ENCODE assay signal across 14 cellular contexts in the genomic region with DNA sequence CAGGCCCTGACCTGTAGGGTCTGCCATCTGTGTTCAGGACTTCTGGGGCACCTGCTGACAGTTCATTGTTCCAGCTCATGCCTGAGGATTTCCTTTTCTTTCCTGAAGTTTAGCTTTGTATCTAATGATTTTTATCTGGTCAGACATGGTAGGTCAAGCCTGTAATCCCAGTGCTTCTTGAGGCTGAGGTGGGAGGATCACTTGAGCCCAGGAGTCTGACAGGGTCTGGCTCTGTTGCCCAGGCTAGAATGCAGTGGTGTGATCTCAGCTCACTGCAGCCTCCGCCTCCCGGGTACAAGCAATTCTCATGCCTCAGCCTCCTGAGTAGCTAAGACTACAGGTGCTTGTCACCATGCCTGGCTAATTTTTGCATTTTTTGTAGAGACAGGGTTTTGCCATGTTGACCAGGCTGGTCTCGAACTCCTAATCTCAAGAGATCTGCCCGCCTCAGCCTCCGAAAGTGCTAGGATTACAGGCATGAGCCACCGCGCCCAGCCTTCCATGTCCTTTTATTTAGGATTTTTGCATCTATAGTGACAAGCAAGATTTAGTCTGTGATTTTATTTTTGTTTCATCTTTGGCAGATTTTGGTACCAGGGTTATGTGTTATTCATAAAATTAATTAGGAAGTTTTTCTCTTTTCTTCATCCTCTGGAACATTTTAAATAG. TPM values are rescaled to one million over a fixed set of nuclear protein-coding genes. Genes with fewer than 3 reads are reported as not detected.
A peak's percentile ranks its signal among the peaks of the same experiment; 100 is the strongest.
DNase-seq lines count a peak whose midpoint lies in the region; ATAC-seq and TF ChIP-seq lines count a peak whose summit lies in the region.
"Had no signal": no experiment of that assay in that cellular context is flagged by ENCODE, and none has a peak within 500 bp of the region (broad histone marks: within the 10 kb centered on the region; RNA-seq: fewer than 3 reads in every experiment).

No MANE protein-coding gene starts in this region.

- no peak for TF ChIP-seq POLR2A in prostate gland (IDR thresholded peaks at IDR 0.05)

- no peak overlapping the region for H3K4me2 ChIP-seq in H9 (ENCODE audit: insufficient read depth, insufficient read length, low read length)

- no CpG with 5 or more reads among the region's 7 CpGs for WGBS in H9 (ENCODE audit: extremely low coverage, insufficient read length, low lambda C conversion rate)
- 80% methylated on average over 7 of the region's 7 CpGs for WGBS in prostate gland

- no peak overlapping the region for H3K4me3 Mint-ChIP-seq in H9
- H3K4me3 Mint-ChIP-seq in chondrocyte (ENCODE audit: unreplicated experiment): no peak overlapping the region
- no peak overlapping the region for H3K4me3 Mint-ChIP-seq in mesothelial cell of epicardium
- H3K4me3 Mint-ChIP-seq: CD4-positive, alpha-beta memory T cell had no signal

- H3K4me3 ChIP-seq in upper lobe of right lung (no peak overlapping the region), prostate gland (no peak overlapping the region)
- H3K4me3 ChIP-seq: GM12878, GM23248 had no signal

- intact Hi-C loops in posterior vena cava (cut with DNase I): no loop called here
- intact Hi-C loops in upper lobe of right lung (cut with DNase I): no loop called here
- intact Hi-C loops in prostate gland (cut with DNase I): no loop called here

- no peaks in the 10 kb centered on the region for H4K20me1 ChIP-seq in H9 (ENCODE audit: control insufficient read depth, insufficient read depth, insufficient read length)

- H3K27me3 Mint-ChIP-seq in H9 (ENCODE audit: low read depth): no peaks in the 10 kb centered on the region; the same call in 1 of the 2 replicates
- peaks cover 3% of the 10 kb centered on the region for H3K27me3 Mint-ChIP-seq in chondrocyte (ENCODE audit: low read depth)
- H3K27me3 Mint-ChIP-seq in mesothelial cell of epicardium (ENCODE audit: low read depth): peaks cover 4% of the 10 kb centered on the region

- H2BK12ac ChIP-seq in H9 (ENCODE audit: insufficient read length, low read depth, low read length): no peak overlapping the region

- no peak overlapping the region for H2BK15ac ChIP-seq in H9 (ENCODE audit: low read depth, low read length)

- H3K36me3 ChIP-seq in upper lobe of right lung: no peaks in the 10 kb centered on the region
- no peaks in the 10 kb centered on the region for H3K36me3 ChIP-seq in prostate gland
- H3K36me3 ChIP-seq: BE2C had no signal

- H4K5ac ChIP-seq in H9 (ENCODE audit: insufficient read length, low read depth, low read length): no peak overlapping the region

- no peak overlapping the region for H3K23ac ChIP-seq in H9 (ENCODE audit: insufficient read length, low read depth, low read length)

- no peaks in the 10 kb centered on the region for H3K23me2 ChIP-seq in H9 (ENCODE audit: insufficient read length, low read depth, low read length, poor library complexity, severe bottlenecking)

- no peak overlapping the region for H3K18ac ChIP-seq in H9 (ENCODE audit: insufficient read length, low read depth, low read length)

- H3K27ac ChIP-seq in H9 (ENCODE audit: insufficient read length, low read depth, low read length) (no peak overlapping the region), upper lobe of right lung (no peak overlapping the region), prostate gland (no peak overlapping the region)
- H3K27ac ChIP-seq: C4-2B, GM23248 had no signal

- no peak overlapping the region for H3T11ph ChIP-seq in H9 (ENCODE audit: low read length)

- H3K14ac ChIP-seq in H9 (ENCODE audit: insufficient read depth, low read length): no peak overlapping the region

- no peak overlapping the region for H4K91ac ChIP-seq in H9 (ENCODE audit: insufficient read length, low read depth, low read length)

- H2BK120ac ChIP-seq in H9 (ENCODE audit: low read depth, low read length, poor library complexity, severe bottlenecking): no peak overlapping the region

- TF ChIP-seq CTCF in H9 (conservative IDR thresholded peaks at IDR 0.05) (no peak), chondrocyte (IDR thresholded peaks at IDR 0.05) (no peak), upper lobe of right lung (IDR thresholded peaks at IDR 0.05) (no peak), prostate gland (IDR thresholded peaks at IDR 0.05) (no peak), mesothelial cell of epicardium (IDR thresholded peaks at IDR 0.05; ENCODE audit: unreplicated experiment) (no peak)

- H3K27ac Mint-ChIP-seq in H9 (no peak overlapping the region), chondrocyte (ENCODE audit: unreplicated experiment) (no peak overlapping the region), mesothelial cell of epicardium (no peak overlapping the region)

- DNase-seq in H9 (peak; percentile 14), chondrocyte (ENCODE audit: low spot score) (peak; percentile 28), posterior vena cava (ENCODE audit: low spot score) (peak; percentile 28), upper lobe of right lung (peak; percentile 17), prostate gland (ENCODE audit: low spot score) (no peak), SW 1271 (lab: John Stamatoyannopoulos, UW) (no peak), mesothelial cell of epicardium (ENCODE audit: low spot score in 2 of 2, unreplicated experiment in 2 of 2) (no peak)
- DNase-seq: BE2C; CD4-positive, alpha-beta memory T cell; DMS79; GM23248 had no signal

- H4K8ac ChIP-seq in H9 (replicated peaks; ENCODE audit: insufficient read length, low read depth, low read length): no peak overlapping the region

- no peaks in the 10 kb centered on the region for H3K79me2 ChIP-seq in H9 (ENCODE audit: insufficient read depth, low read length)

- no peak overlapping the region for H2AFZ ChIP-seq in H9 (ENCODE audit: low read length)
- H2AFZ ChIP-seq: GM23248 had no signal

- H3K4me1 Mint-ChIP-seq in H9 (peaks cover 2 to 3% of the 10 kb centered on the region in 2 experiments), chondrocyte (ENCODE audit: low read depth) (no peaks in the 10 kb centered on the region), mesothelial cell of epicardium (peaks cover 3% of the 10 kb centered on the region)

- no peaks in the 10 kb centered on the region for H3K9me3 Mint-ChIP-seq in H9
- H3K9me3 Mint-ChIP-seq in chondrocyte (ENCODE audit: low read depth): peaks cover 11% of the 10 kb centered on the region
- peaks cover 15% of the 10 kb centered on the region for H3K9me3 Mint-ChIP-seq in mesothelial cell of epicardium

- H3K56ac ChIP-seq in H9 (ENCODE audit: insufficient read length, low read depth, low read length): no peak overlapping the region

- H2AK5ac ChIP-seq in H9 (ENCODE audit: insufficient read length, low read length): no peak overlapping the region

- no peaks in the 10 kb centered on the region for H3K9me3 ChIP-seq in H9 (ENCODE audit: control insufficient read depth, low read depth, low read length)
- no peaks in the 10 kb centered on the region for H3K9me3 ChIP-seq in upper lobe of right lung
- H3K9me3 ChIP-seq in prostate gland: no peaks in the 10 kb centered on the region
- H3K9me3 ChIP-seq: BE2C had no signal

- H2BK20ac ChIP-seq in H9 (ENCODE audit: low read depth, low read length, poor library complexity, severe bottlenecking): no peak overlapping the region

- no peaks in the 10 kb centered on the region for H3K36me3 Mint-ChIP-seq in H9 (ENCODE audit: insufficient read depth in 1 of 3, low read depth in 3 of 3)
- H3K36me3 Mint-ChIP-seq in chondrocyte (ENCODE audit: low read depth): no peaks in the 10 kb centered on the region
- peaks cover 6% of the 10 kb centered on the region for H3K36me3 Mint-ChIP-seq in mesothelial cell of epicardium
- H3K36me3 Mint-ChIP-seq: CD4-positive, alpha-beta memory T cell had no signal

- H3K9ac ChIP-seq in H9 (ENCODE audit: extremely low read depth, insufficient read length, low read length): no peak overlapping the region
- H3K9ac ChIP-seq: GM23248 had no signal

- H2BK5ac ChIP-seq in H9 (ENCODE audit: insufficient read length, low read length): no peak overlapping the region

- H3K4me1 ChIP-seq in H9 (ENCODE audit: insufficient read depth, low read length): peaks cover under 1% of the 10 kb centered on the region; the same call in 1 of the 2 replicates
- no peaks in the 10 kb centered on the region for H3K4me1 ChIP-seq in upper lobe of right lung
- H3K4me1 ChIP-seq in prostate gland (replicated peaks): no peaks in the 10 kb centered on the region
- H3K4me1 ChIP-seq: BE2C had no signal

- peaks cover 3% of the 10 kb centered on the region for H3K79me1 ChIP-seq in H9 (ENCODE audit: insufficient read depth, low read depth, low read length, poor library complexity, severe bottlenecking)

- no peak for ATAC-seq in upper lobe of right lung
- ATAC-seq: GM12878 had no signal

- H3K27me3 ChIP-seq in H9 (ENCODE audit: insufficient read depth, low read length): no peaks in the 10 kb centered on the region
- H3K27me3 ChIP-seq in upper lobe of right lung: peaks cover 4% of the 10 kb centered on the region
- no peaks in the 10 kb centered on the region for H3K27me3 ChIP-seq in prostate gland (replicated peaks; ENCODE audit: insufficient read depth)
- H3K27me3 ChIP-seq: BE2C had no signal

- H3K4ac ChIP-seq in H9 (ENCODE audit: low read depth, low read length): no peak overlapping the region

RNA-seq across cellular contexts. Expression of gene CHST8, which starts 33.2 kb away (rescaled TPM):
- total RNA-seq in H9 (2021) (4.9 and 5.1 TPM in 2 replicates), chondrocyte (0.35 TPM in 1 of 3 replicates, not detected in the others), posterior vena cava (1 to 10 TPM in 1 of 2 donors, under 1 TPM in 1; 0.97 to 1.3 TPM), upper lobe of right lung (0.64 TPM), prostate gland (1 to 10 TPM; 1.3 to 2.7 TPM), mesothelial cell of epicardium (25.8 to 26.6 TPM (median 26.0 TPM) in 3 replicates)
- total RNA-seq: CD4-positive, alpha-beta memory T cell; G401; GM12878 had no signal

Comparison
In these comparisons a context has a peak if more than half of its experiments do, and no peak if none do; other contexts are left out.
1. DNase-seq: peak in H9 (single experiment), chondrocyte (single experiment), posterior vena cava (single experiment) and upper lobe of right lung (single experiment); none in prostate gland (single experiment), SW 1271 (0 of 2) and mesothelial cell of epicardium (0 of 2).